ENCODE assay signal across 12 cellular contexts in the genomic region with DNA sequence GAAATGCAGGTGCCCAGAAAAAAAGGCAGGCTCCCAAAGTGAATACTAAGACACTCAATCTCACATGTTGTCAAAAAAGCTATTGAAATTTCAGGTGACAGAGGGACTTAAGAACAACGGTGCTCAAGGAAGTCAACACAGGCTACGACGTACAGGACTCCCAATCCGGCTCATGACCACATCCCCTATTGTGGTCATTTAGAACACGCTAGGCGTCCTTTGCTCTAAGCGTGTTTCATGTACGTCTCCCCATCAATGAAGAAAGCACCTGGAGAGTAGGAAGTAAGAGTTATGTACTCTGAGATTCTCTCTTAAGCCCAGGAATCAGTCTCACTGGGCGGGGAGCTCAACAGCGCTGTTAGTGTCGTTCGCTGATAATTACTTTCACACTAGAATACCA.
DNase-seq lines count a peak whose midpoint lies in the region; ATAC-seq and TF ChIP-seq lines count a peak whose summit lies in the region.
"Had no signal": no experiment of that assay in that cellular context is flagged by ENCODE, and none has a peak within 500 bp of the region (broad histone marks: within the 10 kb centered on the region; RNA-seq: fewer than 3 reads in every experiment).

No MANE protein-coding gene starts in this region.

- H3K18ac ChIP-seq in IMR-90 (ENCODE audit: low read depth, low read length): no peak overlapping the region

- TF ChIP-seq RAD21 in IMR-90 (IDR thresholded peaks at IDR 0.05; ENCODE audit: low read length): no peak
- TF ChIP-seq RAD21 in SK-N-SH (IDR thresholded peaks at IDR 0.05; ENCODE audit: low read length): no peak

- no peak overlapping the region for H2BK20ac ChIP-seq in IMR-90 (ENCODE audit: low read depth, low read length)

- no peak overlapping the region for H3K4ac ChIP-seq in IMR-90 (ENCODE audit: low read depth, low read length)

- H3F3A ChIP-seq in SK-N-SH (replicated peaks; ENCODE audit: insufficient read depth): peaks cover 2% of the 10 kb centered on the region

- dilution Hi-C loops in IMR-90 (cut with HindIII; ENCODE audit: low sequenced_read_pairs, unreplicated experiment): no loop called here

- peaks cover 25% of the 10 kb centered on the region for H3K9me1 ChIP-seq in IMR-90 (ENCODE audit: insufficient read depth, low read length)

- H3K36me3 Mint-ChIP-seq in T-helper 2 cell treated with Interferon-gamma antibody and Interleukin-4, amounts not matched to agents 5 μg/mL and 100 μg/mL, for 36 hours (ENCODE audit: low read depth): no peaks in the 10 kb centered on the region
- H3K36me3 Mint-ChIP-seq in naive B cell: peaks cover 0 to 4% of the 10 kb centered on the region in 2 donors

- DNase-seq in activated CD4-positive, alpha-beta T cell treated with anti-CD3 and anti-CD28 coated beads for 48 hours: peak; percentile 5
- DNase-seq in activated CD4-positive, alpha-beta T cell treated with anti-CD3 and anti-CD28 coated beads, Interleukin-2, amount 50 U/mL, for 1 hour: no peak
- DNase-seq in IMR-90 (no peak), naive B cell (peak; percentile 1), NCI-H345 (lab: John Stamatoyannopoulos, UW) (no peak), SK-N-SH (no peak)
- no peak for DNase-seq in T-helper 2 cell treated with Interferon-gamma antibody and Interleukin-4, amounts not matched to agents 5 μg/mL and 100 μg/mL, for 36 hours (ENCODE audit: low spot score)
- DNase-seq: lower lobe of right lung, ovary, upper lobe of left lung had no signal

- BruUV-seq in IMR-90 (replicated peaks; lab: Mats Ljungman, UMichigan): no TSS peak

- H2BK15ac ChIP-seq in IMR-90 (ENCODE audit: low read depth, low read length): no peak overlapping the region

- peak overlapping the region; percentile 33; the same call in 1 of the 2 replicates for H2AK5ac ChIP-seq in IMR-90 (ENCODE audit: low read depth, low read length)

- peaks cover 10% of the 10 kb centered on the region for H3K4me1 Mint-ChIP-seq in T-helper 2 cell treated with Interferon-gamma antibody and Interleukin-4, amounts not matched to agents 5 μg/mL and 100 μg/mL, for 36 hours (ENCODE audit: low read depth)
- H3K4me1 Mint-ChIP-seq in naive B cell: peaks cover 5 to 12% (median 6%) of the 10 kb centered on the region in 3 donors

- H3K36me3 ChIP-seq in IMR-90 (ENCODE audit: control insufficient read depth, insufficient read depth, low read length) (peaks cover 2% of the 10 kb centered on the region; the same call in 1 of the 2 replicates), SK-N-SH (replicated peaks in 1 of 2; ENCODE audit: control insufficient read depth in 1 of 2, insufficient read depth in 2 of 2, low read length in 1 of 2) (no peaks in the 10 kb centered on the region)
- H3K36me3 ChIP-seq: lower lobe of right lung, ovary, upper lobe of left lung had no signal

- no peak overlapping the region for H3K27ac ChIP-seq in IMR-90 (ENCODE audit: insufficient read depth, low read length)
- H3K27ac ChIP-seq in SK-N-SH (ENCODE audit: low read depth in 2 of 2, low read length in 1 of 2): no peak overlapping the region
- H3K27ac ChIP-seq: coronary artery, lower lobe of right lung, ovary had no signal

- H4K91ac ChIP-seq in IMR-90 (ENCODE audit: insufficient read depth, low read depth, low read length): no peak overlapping the region

- no peak overlapping the region for H4K8ac ChIP-seq in IMR-90 (ENCODE audit: low read depth in 2 of 2, low read length in 2 of 2)

- intact Hi-C loops in IMR-90 (cut with micrococcal nuclease): no loop called here

- H3K9me3 ChIP-seq in IMR-90 (ENCODE audit: control insufficient read depth, insufficient read depth, low read length): no peaks in the 10 kb centered on the region
- no peaks in the 10 kb centered on the region for H3K9me3 ChIP-seq in SK-N-SH
- H3K9me3 ChIP-seq: lower lobe of right lung, ovary, upper lobe of left lung had no signal

- H3K27me3 ChIP-seq in IMR-90 (ENCODE audit: control insufficient read depth, insufficient read depth, low read length): no peaks in the 10 kb centered on the region
- peaks cover 14% of the 10 kb centered on the region; the same call in 1 of the 2 replicates for H3K27me3 ChIP-seq in SK-N-SH (ENCODE audit: insufficient read depth)
- H3K27me3 ChIP-seq: ovary, upper lobe of left lung had no signal

- no peak for TF ChIP-seq CTCF in IMR-90 (conservative IDR thresholded peaks at IDR 0.05; ENCODE audit: low read depth, low read length)
- TF ChIP-seq CTCF in SK-N-SH (IDR thresholded peaks at IDR 0.05): no peak

- no peak for ATAC-seq in IMR-90 (ENCODE audit: low read depth)
- peak; percentile 57 to 61 for ATAC-seq in naive B cell (ENCODE audit: low read depth in 2 of 2)
- ATAC-seq in HG03469 (IDR thresholded peaks at IDR 0.05; ENCODE audit: unreplicated experiment): no peak
- ATAC-seq: lower lobe of right lung had no signal

- H3K27ac Mint-ChIP-seq in T-helper 2 cell treated with Interferon-gamma antibody and Interleukin-4, amounts not matched to agents 5 μg/mL and 100 μg/mL, for 36 hours: no peak overlapping the region
- H3K27ac Mint-ChIP-seq in naive B cell: no peak overlapping the region

- no peak overlapping the region for H4K5ac ChIP-seq in IMR-90 (ENCODE audit: low read depth, low read length)

- H3K9me3 Mint-ChIP-seq in T-helper 2 cell treated with Interferon-gamma antibody and Interleukin-4, amounts not matched to agents 5 μg/mL and 100 μg/mL, for 36 hours: peaks cover 8% of the 10 kb centered on the region
- H3K9me3 Mint-ChIP-seq in naive B cell: peaks cover 0 to 3% (median 0%) of the 10 kb centered on the region in 7 donors

- H2AFZ ChIP-seq in IMR-90 (replicated peaks; ENCODE audit: low read length, poor library complexity): no peak overlapping the region
- H2AFZ ChIP-seq in SK-N-SH (ENCODE audit: low read depth): no peak overlapping the region

- CTCF ChIA-PET in IMR-90 (lab: Yijun Ruan, JAX) (interaction anchor here (1.2 kb wide), 1 partner anchor 9 kb away, joined by 3 read pairs; no protein-coding TSS in a partner anchor), SK-N-SH (lab: Yijun Ruan, JAX) (interaction anchor here (0.9 kb wide), 1 partner anchor 63 kb away, joined by 3 read pairs; no protein-coding TSS in a partner anchor)

- H3K56ac ChIP-seq in IMR-90 (ENCODE audit: extremely low read depth, insufficient read depth, low read length): no peak overlapping the region

- TF ChIP-seq POLR2A in IMR-90 (IDR thresholded peaks at IDR 0.05; ENCODE audit: low read depth, low read length): no peak

- no peak for TF ChIP-seq EP300 in SK-N-SH (IDR thresholded peaks at IDR 0.05; ENCODE audit: borderline replicate concordance in 1 of 2, low read depth in 1 of 2, low read length in 1 of 2)

- peaks cover 42 to 67% of the 10 kb centered on the region in 2 experiments for H3K79me1 ChIP-seq in IMR-90 (ENCODE audit: low read depth in 1 of 2, low read length in 2 of 2)

- no peak overlapping the region for H2BK5ac ChIP-seq in IMR-90 (ENCODE audit: low read depth, low read length, poor library complexity, severe bottlenecking)

- no peak overlapping the region for H3K4me3 ChIP-seq in IMR-90 (ENCODE audit: insufficient read depth, low read depth, low read length)
- no peak overlapping the region for H3K4me3 ChIP-seq in SK-N-SH (ENCODE audit: low read depth in 2 of 2, low read length in 1 of 2)
- H3K4me3 ChIP-seq: coronary artery, lower lobe of right lung, ovary, upper lobe of left lung had no signal

- 100% methylated on average over 3 of the region's 12 CpGs; no CpG with 5 or more reads in 1 of the 2 experiments for WGBS in IMR-90 (ENCODE audit: extremely low coverage in 2 of 2, insufficient read length in 1 of 2), 2 experiments
- 53% methylated on average over 12 of the region's 12 CpGs for WGBS in SK-N-SH (ENCODE audit: low lambda C conversion rate)

- no peak overlapping the region for H3K9ac ChIP-seq in IMR-90 (ENCODE audit: low read depth, low read length)
- no peak overlapping the region for H3K9ac ChIP-seq in SK-N-SH

- H4K20me1 ChIP-seq in IMR-90 (ENCODE audit: insufficient read depth, low read length) (peaks cover 71% of the 10 kb centered on the region), SK-N-SH (ENCODE audit: insufficient read depth) (0 out of 2 replicates have a peak, but pooled peaks cover 3% of the 10 kb centered on the region)

- H3K4me1 ChIP-seq in IMR-90 (ENCODE audit: control insufficient read depth, insufficient read depth, low read length) (peaks cover 13% of the 10 kb centered on the region), SK-N-SH (ENCODE audit: control insufficient read depth in 1 of 2, insufficient read depth in 2 of 2, low read depth in 1 of 2, low read length in 1 of 2) (no peaks in the 10 kb centered on the region)

- H2BK120ac ChIP-seq in IMR-90 (ENCODE audit: low read depth, low read length): no peak overlapping the region

- H3K79me2 ChIP-seq in SK-N-SH (ENCODE audit: insufficient read depth): no peaks in the 10 kb centered on the region

- in situ Hi-C loops in IMR-90 (cut with MboI; ENCODE audit: low sequenced_read_pairs): no loop called here

- no peak overlapping the region for H3K23ac ChIP-seq in IMR-90 (ENCODE audit: low read depth, low read length)

- peaks cover 9% of the 10 kb centered on the region for H3K27me3 Mint-ChIP-seq in T-helper 2 cell treated with Interferon-gamma antibody and Interleukin-4, amounts not matched to agents 5 μg/mL and 100 μg/mL, for 36 hours (ENCODE audit: low read depth)
- H3K27me3 Mint-ChIP-seq in naive B cell: peaks cover 21 to 47% (median 26%) of the 10 kb centered on the region in 3 donors

- H3K4me2 ChIP-seq in IMR-90 (ENCODE audit: low read depth, low read length) (no peak overlapping the region), SK-N-SH (no peak overlapping the region)

- H3K9me2 ChIP-seq in SK-N-SH: no peaks in the 10 kb centered on the region

- H3K14ac ChIP-seq in IMR-90 (replicated peaks; ENCODE audit: low read depth, low read length): no peak overlapping the region

- POLR2A ChIA-PET in IMR-90 (lab: Charles Lee; ENCODE audit: unreplicated experiment) (no interaction called here), SK-N-SH (lab: Yijun Ruan, JAX) (no interaction called here)

- H2AK9ac ChIP-seq in IMR-90 (replicated peaks; ENCODE audit: low read depth, low read length, poor library complexity): no peak overlapping the region

- H3K4me3 Mint-ChIP-seq in T-helper 2 cell treated with Interferon-gamma antibody and Interleukin-4, amounts not matched to agents 5 μg/mL and 100 μg/mL, for 36 hours: peak overlapping the region; percentile 36
- H3K4me3 Mint-ChIP-seq in naive B cell: peak overlapping the region in 1 of 8 donors; percentile 74

TF ChIP-seq in IMR-90, 13 proteins besides CTCF, POLR2A, EP300 and RAD21 (continues in another document):
- no peak for TF ChIP-seq CHD1 (IDR thresholded peaks at IDR 0.05; ENCODE audit: low read depth, low read length)

TF ChIP-seq in SK-N-SH, 30 proteins besides CTCF, POLR2A, EP300 and RAD21 (continues in another document):
- no peak for TF ChIP-seq IRF3 (IDR thresholded peaks at IDR 0.05; ENCODE audit: low read depth, low read length)

Comparison
In these comparisons a context has a peak if more than half of its experiments do, and no peak if none do; other contexts are left out.
1. DNase-seq: peak in activated CD4-positive, alpha-beta T cell treated with anti-CD3 and anti-CD28 coated beads for 48 hours (single experiment) and naive B cell (single experiment); none in activated CD4-positive, alpha-beta T cell treated with anti-CD3 and anti-CD28 coated beads, Interleukin-2, amount 50 U/mL, for 1 hour (single experiment), IMR-90 (single experiment), T-helper 2 cell treated with Interferon-gamma antibody and Interleukin-4, amounts not matched to agents 5 μg/mL and 100 μg/mL, for 36 hours (single experiment), NCI-H345 (single experiment) and SK-N-SH (single experiment).
2. ATAC-seq: peak in naive B cell (2 of 2); none in IMR-90 (single experiment) and HG03469 (single experiment).